34 cellular contexts compared by ENCODE assay signal in the genomic region with DNA sequence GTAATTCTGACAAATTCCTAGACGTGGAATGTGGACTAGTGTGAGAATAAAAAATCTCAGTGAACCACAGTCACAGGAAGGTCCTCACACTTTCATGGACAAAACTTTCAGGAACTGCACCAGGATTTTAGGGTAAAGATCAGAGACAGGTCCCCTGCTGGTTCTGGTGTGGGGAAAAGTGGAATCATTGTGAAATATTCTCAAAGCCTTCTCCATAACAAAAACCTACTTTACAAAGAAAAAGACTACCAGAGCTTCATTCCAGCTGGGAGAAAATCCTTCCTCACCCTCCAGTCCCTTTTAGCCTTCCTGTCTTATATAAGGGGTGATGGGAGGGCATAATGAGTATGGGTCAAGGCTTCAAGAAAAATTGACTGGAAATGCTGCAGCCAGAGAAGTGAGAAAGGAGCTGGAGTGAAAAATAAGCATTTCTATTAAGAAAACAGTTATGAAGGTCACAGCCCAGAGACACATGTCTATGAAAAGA.
"Had no signal": no experiment of that assay in that cellular context is flagged by ENCODE, and none has a peak within 500 bp of the region (broad histone marks: within the 10 kb centered on the region; RNA-seq: fewer than 3 reads in every experiment).

No MANE protein-coding gene starts in this region.

- H3K4me3 ChIP-seq: adrenal gland, body of pancreas, esophagus squamous epithelium, heart left ventricle had no signal

- H3K27ac Mint-ChIP-seq: activated CD4-positive, alpha-beta memory T cell treated with anti-CD3 and anti-CD28 coated beads for 36 hours; activated CD4-positive, alpha-beta T cell treated with anti-CD3 and anti-CD28 coated beads for 36 hours; activated CD4-positive, alpha-beta T cell treated with anti-CD3 and anti-CD28 coated beads, Interleukin-2, amount 10 ng/mL, durations not matched to agents 24 days and 14 days; activated CD8-positive, alpha-beta memory T cell treated with anti-CD3 and anti-CD28 coated beads, Interleukin-2, amount 10 ng/mL, durations not matched to agents 7 days and 5 days; activated CD8-positive, alpha-beta T cell treated with anti-CD3 and anti-CD28 coated beads, Interleukin-2, amount 10 ng/mL, durations not matched to agents 7 days and 5 days; activated naive CD4-positive, alpha-beta T cell treated with anti-CD3 and anti-CD28 coated beads for 36 hours; activated naive CD4-positive, alpha-beta T cell treated with anti-CD3 and anti-CD28 coated beads, Interleukin-2, amount 50 U/mL, for 24 hours; activated naive CD8-positive, alpha-beta T cell treated with anti-CD3 and anti-CD28 coated beads for 36 hours; activated naive CD8-positive, alpha-beta T cell treated with anti-CD3 and anti-CD28 coated beads, Interleukin-2, amount 50 U/mL, for 24 hours; activated T-helper 1 cell treated with anti-CD3 and anti-CD28 coated beads, Interleukin-12 subunit alpha, Interleukin-12 subunit beta, Interleukin-2, Interleukin-4 antibody, amounts not matched to agents 30 ng/mL and 10 ng/mL and 1 ng/mL, durations not matched to agents 14 hours and 24 hours and 36 hours; activated T-helper 2 cell treated with anti-CD3 and anti-CD28 coated beads, Interferon-gamma antibody, Interleukin-2, Interleukin-4, amounts not matched to agents 10 μg/mL and 5 μg/mL and 100 μg/mL, durations not matched to agents 14 hours and 24 hours and 36 hours; effector memory CD8-positive, alpha-beta T cell; T-helper 17 cell; T-helper 2 cell treated with Interferon-gamma antibody and Interleukin-4, amounts not matched to agents 5 μg/mL and 100 μg/mL, for 36 hours had no signal

- DNase-seq: activated CD4-positive, alpha-beta memory T cell treated with anti-CD3 and anti-CD28 coated beads for 36 hours; activated CD4-positive, alpha-beta T cell treated with anti-CD3 and anti-CD28 coated beads for 36 hours; activated CD4-positive, alpha-beta T cell treated with anti-CD3 and anti-CD28 coated beads, Interleukin-2, amount 10 ng/mL, durations not matched to agents 24 days and 14 days; activated CD4-positive, CD25-positive, alpha-beta regulatory T cell; activated CD4-positive, CD25-positive, alpha-beta regulatory T cell treated with anti-CD3 and anti-CD28 coated beads, Interleukin-2, amount 50 U/mL, for 72 hours; activated CD8-positive, alpha-beta memory T cell treated with anti-CD3 and anti-CD28 coated beads, Interleukin-2, amount 10 ng/mL, durations not matched to agents 7 days and 5 days; activated CD8-positive, alpha-beta memory T cell treated with anti-CD3 and anti-CD28 coated beads, Interleukin-2, amount 50 U/mL, for 4 hours; activated CD8-positive, alpha-beta T cell treated with anti-CD3 and anti-CD28 coated beads, Interleukin-2, amount 10 ng/mL, durations not matched to agents 7 days and 5 days; activated effector memory CD4-positive, alpha-beta T cell treated with anti-CD3 and anti-CD28 coated beads, Interleukin-2, amount 50 U/mL, for 16 hours; activated naive CD4-positive, alpha-beta T cell treated with anti-CD3 and anti-CD28 coated beads for 36 hours; activated naive CD8-positive, alpha-beta T cell treated with anti-CD3 and anti-CD28 coated beads for 36 hours; activated naive CD8-positive, alpha-beta T cell treated with anti-CD3 and anti-CD28 coated beads, Interleukin-2, amount 50 U/mL, for 24 hours; activated T-cell treated with anti-CD3 and anti-CD28 coated beads, Interleukin-2, amount 50 U/mL, for 1 hour; activated T-cell treated with anti-CD3 and anti-CD28 coated beads, Interleukin-2, amount 50 U/mL, for 48 hours; adrenal gland; amygdala; aorta; body of pancreas; caudate nucleus; cortex of kidney; dermis blood vessel endothelial cell; effector CD4-positive, alpha-beta T cell; effector memory CD8-positive, alpha-beta T cell; esophagus squamous epithelium; glutamatergic neuron; heart left ventricle; T-helper 17 cell; T1000; WERI-Rb-1 had no signal

- H3K27me3 Mint-ChIP-seq: activated CD4-positive, alpha-beta memory T cell treated with anti-CD3 and anti-CD28 coated beads for 36 hours; activated naive CD8-positive, alpha-beta T cell treated with anti-CD3 and anti-CD28 coated beads for 36 hours; effector memory CD8-positive, alpha-beta T cell had no signal

- ATAC-seq: activated CD4-positive, alpha-beta T cell treated with anti-CD3 and anti-CD28 coated beads for 36 hours; activated CD8-positive, alpha-beta memory T cell treated with anti-CD3 and anti-CD28 coated beads, Interleukin-2, amount 10 ng/mL, durations not matched to agents 7 days and 5 days; activated CD8-positive, alpha-beta T cell treated with anti-CD3 and anti-CD28 coated beads, Interleukin-2, amount 10 ng/mL, durations not matched to agents 7 days and 5 days; activated naive CD8-positive, alpha-beta T cell treated with anti-CD3 and anti-CD28 coated beads, Interleukin-2, amount 50 U/mL, for 24 hours; body of pancreas; effector memory CD8-positive, alpha-beta T cell; heart left ventricle; T-helper 17 cell had no signal

- H3K9me3 ChIP-seq: adrenal gland, body of pancreas, esophagus squamous epithelium, heart left ventricle had no signal

- H3K27me3 ChIP-seq: adrenal gland, body of pancreas, esophagus squamous epithelium, heart left ventricle had no signal

- H3K4me1 Mint-ChIP-seq: activated CD4-positive, alpha-beta T cell treated with anti-CD3 and anti-CD28 coated beads for 36 hours; activated CD4-positive, alpha-beta T cell treated with anti-CD3 and anti-CD28 coated beads, Interleukin-2, amount 10 ng/mL, durations not matched to agents 24 days and 14 days; activated CD8-positive, alpha-beta memory T cell treated with anti-CD3 and anti-CD28 coated beads, Interleukin-2, amount 10 ng/mL, durations not matched to agents 7 days and 5 days; activated naive CD4-positive, alpha-beta T cell treated with anti-CD3 and anti-CD28 coated beads, Interleukin-2, amount 50 U/mL, for 24 hours; activated naive CD8-positive, alpha-beta T cell treated with anti-CD3 and anti-CD28 coated beads for 36 hours; activated naive CD8-positive, alpha-beta T cell treated with anti-CD3 and anti-CD28 coated beads, Interleukin-2, amount 50 U/mL, for 24 hours; T-helper 17 cell had no signal

- H3K36me3 Mint-ChIP-seq: activated CD4-positive, alpha-beta memory T cell treated with anti-CD3 and anti-CD28 coated beads for 36 hours; activated CD8-positive, alpha-beta memory T cell treated with anti-CD3 and anti-CD28 coated beads, Interleukin-2, amount 10 ng/mL, durations not matched to agents 7 days and 5 days; activated naive CD4-positive, alpha-beta T cell treated with anti-CD3 and anti-CD28 coated beads, Interleukin-2, amount 50 U/mL, for 24 hours; activated naive CD8-positive, alpha-beta T cell treated with anti-CD3 and anti-CD28 coated beads for 36 hours had no signal

- H3K36me3 ChIP-seq: adrenal gland, esophagus squamous epithelium, heart left ventricle, WERI-Rb-1 had no signal

- H3K9me3 Mint-ChIP-seq: activated CD4-positive, alpha-beta memory T cell treated with anti-CD3 and anti-CD28 coated beads for 36 hours; activated CD4-positive, alpha-beta T cell treated with anti-CD3 and anti-CD28 coated beads, Interleukin-2, amount 10 ng/mL, durations not matched to agents 24 days and 14 days; activated naive CD4-positive, alpha-beta T cell treated with anti-CD3 and anti-CD28 coated beads for 36 hours; activated naive CD4-positive, alpha-beta T cell treated with anti-CD3 and anti-CD28 coated beads, Interleukin-2, amount 50 U/mL, for 24 hours; activated naive CD8-positive, alpha-beta T cell treated with anti-CD3 and anti-CD28 coated beads for 36 hours; activated naive CD8-positive, alpha-beta T cell treated with anti-CD3 and anti-CD28 coated beads, Interleukin-2, amount 50 U/mL, for 24 hours; activated T-helper 1 cell treated with anti-CD3 and anti-CD28 coated beads, Interleukin-12 subunit alpha, Interleukin-12 subunit beta, Interleukin-2, Interleukin-4 antibody, amounts not matched to agents 30 ng/mL and 10 ng/mL and 1 ng/mL, durations not matched to agents 14 hours and 24 hours and 36 hours; activated T-helper 2 cell treated with anti-CD3 and anti-CD28 coated beads, Interferon-gamma antibody, Interleukin-2, Interleukin-4, amounts not matched to agents 10 μg/mL and 5 μg/mL and 100 μg/mL, durations not matched to agents 14 hours and 24 hours and 36 hours; effector memory CD8-positive, alpha-beta T cell; T-helper 2 cell treated with Interferon-gamma antibody and Interleukin-4, amounts not matched to agents 5 μg/mL and 100 μg/mL, for 36 hours had no signal

- H3K4me3 Mint-ChIP-seq: activated CD4-positive, alpha-beta memory T cell treated with anti-CD3 and anti-CD28 coated beads for 36 hours; activated CD4-positive, alpha-beta T cell treated with anti-CD3 and anti-CD28 coated beads for 36 hours; activated CD4-positive, alpha-beta T cell treated with anti-CD3 and anti-CD28 coated beads, Interleukin-2, amount 10 ng/mL, durations not matched to agents 24 days and 14 days; activated CD8-positive, alpha-beta memory T cell treated with anti-CD3 and anti-CD28 coated beads, Interleukin-2, amount 10 ng/mL, durations not matched to agents 7 days and 5 days; activated CD8-positive, alpha-beta T cell treated with anti-CD3 and anti-CD28 coated beads, Interleukin-2, amount 10 ng/mL, durations not matched to agents 7 days and 5 days; activated naive CD4-positive, alpha-beta T cell treated with anti-CD3 and anti-CD28 coated beads for 36 hours; activated naive CD4-positive, alpha-beta T cell treated with anti-CD3 and anti-CD28 coated beads, Interleukin-2, amount 50 U/mL, for 24 hours; activated naive CD8-positive, alpha-beta T cell treated with anti-CD3 and anti-CD28 coated beads for 36 hours; activated naive CD8-positive, alpha-beta T cell treated with anti-CD3 and anti-CD28 coated beads, Interleukin-2, amount 50 U/mL, for 24 hours; activated T-helper 1 cell treated with anti-CD3 and anti-CD28 coated beads, Interleukin-12 subunit alpha, Interleukin-12 subunit beta, Interleukin-2, Interleukin-4 antibody, amounts not matched to agents 30 ng/mL and 10 ng/mL and 1 ng/mL, durations not matched to agents 14 hours and 24 hours and 36 hours; effector memory CD8-positive, alpha-beta T cell; T-helper 17 cell; T-helper 2 cell treated with Interferon-gamma antibody and Interleukin-4, amounts not matched to agents 5 μg/mL and 100 μg/mL, for 36 hours had no signal

- H3K4me1 ChIP-seq: adrenal gland, body of pancreas, esophagus squamous epithelium, heart left ventricle had no signal

- H3K27ac ChIP-seq: adrenal gland, body of pancreas, epithelial cell of prostate, esophagus squamous epithelium, heart left ventricle, WERI-Rb-1 had no signal
